In genomic region chr12:52798671-52799497, GRCh38 we compare ENCODE assay signal across 12 cellular contexts. TPM values are rescaled to one million over a fixed set of nuclear protein-coding genes. Genes with fewer than 3 reads are reported as not detected.
DNase-seq lines count a peak whose midpoint lies in the region; ATAC-seq lines count a peak whose summit lies in the region.
"Had no signal": no experiment of that assay in that cellular context is flagged by ENCODE, and none has a peak within 500 bp of the region (broad histone marks: within the 10 kb centered on the region; RNA-seq: fewer than 3 reads in every experiment).

No MANE protein-coding gene starts in this region.

- peaks cover 26% of the 10 kb centered on the region; the same call in 1 of the 2 replicates for H3K9me3 ChIP-seq in SJSA1 (replicated peaks)
- H3K9me3 ChIP-seq: BLaER1, pancreas had no signal

- peaks cover 12% of the 10 kb centered on the region for H3K27me3 ChIP-seq in SJSA1 (replicated peaks)
- H3K27me3 ChIP-seq: BLaER1, pancreas had no signal

- H3K27ac ChIP-seq in SJSA1: peak overlapping the region; percentile 62
- H3K27ac ChIP-seq: BLaER1, pancreas had no signal

- peak; percentile 22 for DNase-seq in GM03348 (ENCODE audit: low spot score)
- DNase-seq in SJSA1 (ENCODE audit: low read depth in 1 of 2, low spot score in 2 of 2): peak in 1 of 2 experiments; percentile 92
- peak; percentile 93 for DNase-seq in kidney tubule cell (ENCODE audit: low spot score)
- no peak for DNase-seq in MV-4-11 (lab: John Stamatoyannopoulos, UW)
- DNase-seq: activated CD4-positive, CD25-positive, alpha-beta regulatory T cell; activated T-cell treated with anti-CD3 and anti-CD28 coated beads, Interleukin-2, amount 50 U/mL, for 1 hour; NCI-H1694 treated with DMSO at 0.1 percent for 48 hours; pancreas had no signal

- peaks cover 54% of the 10 kb centered on the region for H3K4me1 ChIP-seq in SJSA1 (replicated peaks)
- H3K4me1 ChIP-seq: BLaER1 had no signal

- no peaks in the 10 kb centered on the region for H3K36me3 ChIP-seq in SJSA1
- H3K36me3 ChIP-seq: BLaER1, pancreas had no signal

- no peak overlapping the region for H3K4me3 ChIP-seq in SJSA1
- H3K4me3 ChIP-seq: BLaER1, pancreas had no signal

- ATAC-seq in GM21529 (IDR thresholded peaks at IDR 0.05; ENCODE audit: unreplicated experiment): no peak
- ATAC-seq in HG02938 (IDR thresholded peaks at IDR 0.05; ENCODE audit: unreplicated experiment): no peak
- ATAC-seq: pancreas had no signal

RNA-seq across cellular contexts. Expression of gene KRT3, which starts 3.0 kb away (rescaled TPM):
- total RNA-seq in SJSA1 (2014; rRNA removed; shearing (Covaris generic)): 0.08 TPM in 1 of 2 replicates, not detected in the other
- total RNA-seq: mesenteric fat pad, pancreas had no signal

RNA-seq across cellular contexts. Expression of gene KRT4, which starts 15.0 kb away (rescaled TPM):
- total RNA-seq in SJSA1 (2014; rRNA removed; shearing (Covaris generic)): not detected in 2 replicates
- total RNA-seq: mesenteric fat pad had no signal

RNA-seq across cellular contexts. Expression of gene KRT76, which starts 21.7 kb away (rescaled TPM):
- total RNA-seq in SJSA1 (2014; rRNA removed; shearing (Covaris generic)): 0.21 TPM in 1 of 2 replicates, not detected in the other
- total RNA-seq: mesenteric fat pad, pancreas had no signal

RNA-seq across cellular contexts. Expression of gene KRT79, which starts 35.2 kb away (rescaled TPM):
- total RNA-seq in SJSA1 (2014; rRNA removed; shearing (Covaris generic)): 0.08 and 1.1 TPM in 2 replicates

RNA-seq across cellular contexts. Expression of gene KRT78, which starts 49.9 kb away (rescaled TPM):
- 0.21 TPM in 1 of 2 replicates, not detected in the other for total RNA-seq in SJSA1 (2014; rRNA removed; shearing (Covaris generic))
- total RNA-seq: mesenteric fat pad had no signal
